In the genomic region with DNA sequence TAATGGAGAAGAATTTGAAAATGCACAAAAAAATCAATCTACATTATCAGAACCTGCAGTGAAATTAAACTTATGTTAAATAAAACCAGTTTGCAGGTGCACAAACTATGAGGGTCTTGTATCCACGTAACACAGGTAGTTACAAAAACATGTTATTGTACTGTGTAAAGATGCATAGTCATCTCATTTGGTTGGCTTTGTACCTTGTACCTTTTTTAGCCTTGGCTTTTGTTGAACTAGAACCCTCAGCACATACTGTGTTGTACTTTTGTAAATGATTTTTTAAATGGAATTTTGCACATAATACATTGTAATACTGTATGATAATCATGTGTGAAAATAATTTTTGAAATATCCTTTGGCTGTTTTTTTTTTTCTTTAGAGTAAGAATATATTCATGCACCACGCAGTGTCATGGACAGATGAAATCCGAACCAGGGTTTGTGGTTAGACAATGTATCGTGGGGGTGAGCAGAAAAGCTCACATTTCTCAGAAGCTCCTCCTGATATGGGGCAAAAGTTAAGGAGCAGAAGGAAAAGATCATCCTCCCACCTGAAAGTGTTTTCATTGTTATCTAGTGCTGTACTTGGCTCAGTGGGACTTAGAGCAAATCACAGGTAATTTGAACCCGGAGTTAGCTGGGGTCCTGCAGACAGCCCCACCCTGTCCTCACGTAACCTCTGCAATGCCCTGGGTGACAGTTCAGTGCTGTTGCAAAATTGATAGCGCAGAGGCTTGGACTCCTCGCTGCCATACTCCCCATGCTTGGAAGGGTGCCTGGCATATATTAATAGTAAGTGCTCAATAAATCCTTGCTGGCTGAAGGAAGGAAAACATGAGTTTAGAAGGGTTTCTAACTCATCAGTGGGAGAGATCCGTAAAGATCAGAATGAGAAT, we compare ENCODE assay signal across 1 cellular context.
TF ChIP-seq lines count a peak whose summit lies in the region.

No MANE protein-coding gene starts in this region.

TF ChIP-seq in GM23338, 12 proteins besides CTCF, POLR2A, EP300 and RAD21 (continued from another document):
- TF ChIP-seq, protein P1, sequence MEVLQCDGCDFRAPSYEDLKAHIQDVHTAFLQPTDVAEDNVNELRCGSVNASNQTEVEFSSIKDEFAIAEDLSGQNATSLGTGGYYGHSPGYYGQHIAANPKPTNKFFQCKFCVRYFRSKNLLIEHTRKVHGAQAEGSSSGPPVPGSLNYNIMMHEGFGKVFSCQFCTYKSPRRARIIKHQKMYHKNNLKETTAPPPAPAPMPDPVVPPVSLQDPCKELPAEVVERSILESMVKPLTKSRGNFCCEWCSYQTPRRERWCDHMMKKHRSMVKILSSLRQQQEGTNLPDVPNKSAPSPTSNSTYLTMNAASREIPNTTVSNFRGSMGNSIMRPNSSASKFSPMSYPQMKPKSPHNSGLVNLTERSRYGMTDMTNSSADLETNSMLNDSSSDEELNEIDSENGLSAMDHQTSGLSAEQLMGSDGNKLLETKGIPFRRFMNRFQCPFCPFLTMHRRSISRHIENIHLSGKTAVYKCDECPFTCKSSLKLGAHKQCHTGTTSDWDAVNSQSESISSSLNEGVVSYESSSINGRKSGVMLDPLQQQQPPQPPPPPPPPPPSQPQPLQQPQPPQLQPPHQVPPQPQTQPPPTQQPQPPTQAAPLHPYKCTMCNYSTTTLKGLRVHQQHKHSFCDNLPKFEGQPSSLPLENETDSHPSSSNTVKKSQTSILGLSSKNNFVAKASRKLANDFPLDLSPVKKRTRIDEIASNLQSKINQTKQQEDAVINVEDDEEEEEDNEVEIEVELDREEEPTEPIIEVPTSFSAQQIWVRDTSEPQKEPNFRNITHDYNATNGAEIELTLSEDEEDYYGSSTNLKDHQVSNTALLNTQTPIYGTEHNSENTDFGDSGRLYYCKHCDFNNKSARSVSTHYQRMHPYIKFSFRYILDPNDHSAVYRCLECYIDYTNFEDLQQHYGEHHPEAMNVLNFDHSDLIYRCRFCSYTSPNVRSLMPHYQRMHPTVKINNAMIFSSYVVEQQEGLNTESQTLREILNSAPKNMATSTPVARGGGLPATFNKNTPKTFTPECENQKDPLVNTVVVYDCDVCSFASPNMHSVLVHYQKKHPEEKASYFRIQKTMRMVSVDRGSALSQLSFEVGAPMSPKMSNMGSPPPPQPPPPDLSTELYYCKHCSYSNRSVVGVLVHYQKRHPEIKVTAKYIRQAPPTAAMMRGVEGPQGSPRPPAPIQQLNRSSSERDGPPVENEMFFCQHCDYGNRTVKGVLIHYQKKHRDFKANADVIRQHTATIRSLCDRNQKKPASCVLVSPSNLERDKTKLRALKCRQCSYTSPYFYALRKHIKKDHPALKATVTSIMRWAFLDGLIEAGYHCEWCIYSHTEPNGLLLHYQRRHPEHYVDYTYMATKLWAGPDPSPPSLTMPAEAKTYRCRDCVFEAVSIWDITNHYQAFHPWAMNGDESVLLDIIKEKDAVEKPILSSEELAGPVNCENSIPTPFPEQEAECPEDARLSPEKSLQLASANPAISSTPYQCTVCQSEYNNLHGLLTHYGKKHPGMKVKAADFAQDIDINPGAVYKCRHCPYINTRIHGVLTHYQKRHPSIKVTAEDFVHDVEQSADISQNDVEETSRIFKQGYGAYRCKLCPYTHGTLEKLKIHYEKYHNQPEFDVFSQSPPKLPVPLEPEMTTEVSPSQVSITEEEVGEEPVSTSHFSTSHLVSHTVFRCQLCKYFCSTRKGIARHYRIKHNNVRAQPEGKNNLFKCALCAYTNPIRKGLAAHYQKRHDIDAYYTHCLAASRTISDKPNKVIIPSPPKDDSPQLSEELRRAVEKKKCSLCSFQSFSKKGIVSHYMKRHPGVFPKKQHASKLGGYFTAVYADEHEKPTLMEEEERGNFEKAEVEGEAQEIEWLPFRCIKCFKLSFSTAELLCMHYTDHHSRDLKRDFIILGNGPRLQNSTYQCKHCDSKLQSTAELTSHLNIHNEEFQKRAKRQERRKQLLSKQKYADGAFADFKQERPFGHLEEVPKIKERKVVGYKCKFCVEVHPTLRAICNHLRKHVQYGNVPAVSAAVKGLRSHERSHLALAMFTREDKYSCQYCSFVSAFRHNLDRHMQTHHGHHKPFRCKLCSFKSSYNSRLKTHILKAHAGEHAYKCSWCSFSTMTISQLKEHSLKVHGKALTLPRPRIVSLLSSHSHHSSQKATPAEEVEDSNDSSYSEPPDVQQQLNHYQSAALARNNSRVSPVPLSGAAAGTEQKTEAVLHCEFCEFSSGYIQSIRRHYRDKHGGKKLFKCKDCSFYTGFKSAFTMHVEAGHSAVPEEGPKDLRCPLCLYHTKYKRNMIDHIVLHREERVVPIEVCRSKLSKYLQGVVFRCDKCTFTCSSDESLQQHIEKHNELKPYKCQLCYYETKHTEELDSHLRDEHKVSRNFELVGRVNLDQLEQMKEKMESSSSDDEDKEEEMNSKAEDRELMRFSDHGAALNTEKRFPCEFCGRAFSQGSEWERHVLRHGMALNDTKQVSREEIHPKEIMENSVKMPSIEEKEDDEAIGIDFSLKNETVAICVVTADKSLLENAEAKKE (CRISPR knock-in tag; IDR thresholded peaks at IDR 0.05), result no peak
- no peak for TF ChIP-seq CREB1 (CRISPR knock-in tag; IDR thresholded peaks at IDR 0.05; ENCODE audit: low read depth)
TF ChIP-seq in GM23338: peak in this region for 0.
